In genomic region chr10:52308251-52309031, GRCh38 we compare ENCODE assay signal across 8 cellular contexts. TPM values are rescaled to one million over a fixed set of nuclear protein-coding genes. Genes with fewer than 3 reads are reported as not detected.
A peak's percentile ranks its signal among the peaks of the same experiment; 100 is the strongest.
DNase-seq lines count a peak whose midpoint lies in the region; ATAC-seq, FAIRE-seq and TF ChIP-seq lines count a peak whose summit lies in the region.

No MANE protein-coding gene starts in this region.

- H3K4me2 ChIP-seq in GM12878 (ENCODE audit: control insufficient read depth, insufficient read depth), result 0 out of 2 replicates have a peak overlapping the region, but pooled peaks have one; percentile 22

- no peaks in the 10 kb centered on the region for H4K20me1 ChIP-seq in GM12878 (ENCODE audit: control insufficient read depth, insufficient read depth)

- ATAC-seq in GM18868 (IDR thresholded peaks at IDR 0.05; ENCODE audit: unreplicated experiment) (peak; percentile 87), HG03045 (IDR thresholded peaks at IDR 0.05; ENCODE audit: unreplicated experiment) (peak; percentile 68), GM12878 (peak; percentile 76)

- in situ Hi-C loops in GM12878 (cut with MboI), result no loop called here

- POLR2A ChIA-PET in GM12878 (lab: Charles Lee), result no interaction called here

- SMC1A ChIA-PET in GM12878 (lab: Charles Lee; ENCODE audit: uncharacterized antibody, unreplicated experiment), result interaction anchor here (0.8 to 2.1 kb wide), 2 partner anchors 180 to 258 kb away, joined by 7 read pairs; no protein-coding TSS in a partner anchor

- intact Hi-C loops in GM12878 (cut with micrococcal nuclease; ENCODE audit: unreplicated experiment), result loop anchor here (1.0 to 5.0 kb wide), 3 partner anchors 181 to 419 kb away; no protein-coding TSS in a partner anchor

- H3K27ac ChIP-seq in GM12878 (ENCODE audit: control insufficient read depth, insufficient read depth), result no peak overlapping the region

- no peak for TF ChIP-seq EP300 in GM12878 (IDR thresholded peaks at IDR 0.05; ENCODE audit: borderline replicate concordance in 1 of 2, control insufficient read depth in 1 of 2, low read depth in 2 of 2, low read length in 2 of 2)

- no peaks in the 10 kb centered on the region for H3K79me2 ChIP-seq in GM12878 (ENCODE audit: control insufficient read depth, insufficient read depth, low read length)

- FAIRE-seq in GM12878 (lab: Jason Lieb, UNC), result no peak

- no peak overlapping the region for H3K4me3 ChIP-seq in GM12878

- WGBS in GM12878 (ENCODE audit: insufficient coverage, insufficient replicate concordance, low lambda C conversion rate, missing lambda C conversion rate), result 5% methylated on average over 26 of the region's 40 CpGs

- peak; percentile 36 to 52 (median 49); a peak in 5 of 6 replicates for TF ChIP-seq CTCF in GM12878 (IDR thresholded peaks at IDR 0.05 in 2 of 3, conservative IDR thresholded peaks at IDR 0.05 in 1 of 3; ENCODE audit: control insufficient read depth in 2 of 3, extremely low read depth in 1 of 3, insufficient read depth in 1 of 3, low read depth in 3 of 3, low read length in 3 of 3)

- no peak for TF ChIP-seq POLR2A in GM12878 (IDR thresholded peaks at IDR 0.05; ENCODE audit: low read depth, low read length)

- H3K36me3 ChIP-seq in GM12878 (ENCODE audit: control insufficient read depth in 2 of 2, insufficient read depth in 2 of 2, low read length in 1 of 2), result no peaks in the 10 kb centered on the region

- H3K9me3 ChIP-seq in GM12878 (replicated peaks; ENCODE audit: control insufficient read depth, insufficient read depth, low read length), result no peaks in the 10 kb centered on the region

- DNase-seq in CD1c-positive myeloid dendritic cell (ENCODE audit: extremely low spot score), result peak; percentile 42
- peak; percentile 0 for DNase-seq in NCI-H526 treated with DMSO at 0.1 percent for 48 hours (lab: John Stamatoyannopoulos, UW)
- no peak for DNase-seq in GM12878 (ENCODE audit: low read depth, low spot score)
- peak; percentile 30 for DNase-seq in iPS DF 4.7 (ENCODE audit: extremely low read depth, low spot score)
- DNase-seq in putamen (ENCODE audit: low spot score), result peak; percentile 52
- no peak for DNase-seq in NCI-H2196 (lab: John Stamatoyannopoulos, UW; ENCODE audit: unreplicated experiment)

- no peak overlapping the region for H3K9ac ChIP-seq in GM12878 (ENCODE audit: control insufficient read depth, insufficient read depth, low read length)

- CTCF ChIA-PET in GM12878 (lab: Yijun Ruan, JAX), result interaction anchor here (0.7 to 5.1 kb wide), 8 partner anchors 173 to 1289 kb away, joined by 3 to 61 read pairs (median 6); no protein-coding TSS in a partner anchor

- peak; percentile 70 for TF ChIP-seq RAD21 in GM12878 (IDR thresholded peaks at IDR 0.05; ENCODE audit: insufficient read depth, low read depth, low read length)

- RAD21 ChIA-PET in GM12878 (lab: Charles Lee; ENCODE audit: unreplicated experiment), result interaction anchor here (1.2 to 2.2 kb wide), 2 partner anchors 179 to 259 kb away, joined by 4 to 9 read pairs; no protein-coding TSS in a partner anchor

- H3K27me3 ChIP-seq in GM12878 (replicated peaks in 1 of 2; ENCODE audit: control insufficient read depth in 2 of 2, insufficient read depth in 2 of 2, low read length in 1 of 2), result peaks cover 0 to 5% of the 10 kb centered on the region in 2 experiments; a peak in 3 of 4 replicates

- peak overlapping the region; percentile 16; the same call in 1 of the 2 replicates for H2AFZ ChIP-seq in GM12878 (ENCODE audit: control insufficient read depth, low read depth, low read length)

- H3K4me1 ChIP-seq in GM12878 (ENCODE audit: control insufficient read depth, insufficient read depth, low read length), result no peaks in the 10 kb centered on the region

- BruUV-seq in GM12878 (replicated peaks; lab: Mats Ljungman, UMichigan), result no TSS peak

TF ChIP-seq in GM12878, 131 proteins besides CTCF, POLR2A, EP300 and RAD21:
- TF ChIP-seq, protein P1, sequence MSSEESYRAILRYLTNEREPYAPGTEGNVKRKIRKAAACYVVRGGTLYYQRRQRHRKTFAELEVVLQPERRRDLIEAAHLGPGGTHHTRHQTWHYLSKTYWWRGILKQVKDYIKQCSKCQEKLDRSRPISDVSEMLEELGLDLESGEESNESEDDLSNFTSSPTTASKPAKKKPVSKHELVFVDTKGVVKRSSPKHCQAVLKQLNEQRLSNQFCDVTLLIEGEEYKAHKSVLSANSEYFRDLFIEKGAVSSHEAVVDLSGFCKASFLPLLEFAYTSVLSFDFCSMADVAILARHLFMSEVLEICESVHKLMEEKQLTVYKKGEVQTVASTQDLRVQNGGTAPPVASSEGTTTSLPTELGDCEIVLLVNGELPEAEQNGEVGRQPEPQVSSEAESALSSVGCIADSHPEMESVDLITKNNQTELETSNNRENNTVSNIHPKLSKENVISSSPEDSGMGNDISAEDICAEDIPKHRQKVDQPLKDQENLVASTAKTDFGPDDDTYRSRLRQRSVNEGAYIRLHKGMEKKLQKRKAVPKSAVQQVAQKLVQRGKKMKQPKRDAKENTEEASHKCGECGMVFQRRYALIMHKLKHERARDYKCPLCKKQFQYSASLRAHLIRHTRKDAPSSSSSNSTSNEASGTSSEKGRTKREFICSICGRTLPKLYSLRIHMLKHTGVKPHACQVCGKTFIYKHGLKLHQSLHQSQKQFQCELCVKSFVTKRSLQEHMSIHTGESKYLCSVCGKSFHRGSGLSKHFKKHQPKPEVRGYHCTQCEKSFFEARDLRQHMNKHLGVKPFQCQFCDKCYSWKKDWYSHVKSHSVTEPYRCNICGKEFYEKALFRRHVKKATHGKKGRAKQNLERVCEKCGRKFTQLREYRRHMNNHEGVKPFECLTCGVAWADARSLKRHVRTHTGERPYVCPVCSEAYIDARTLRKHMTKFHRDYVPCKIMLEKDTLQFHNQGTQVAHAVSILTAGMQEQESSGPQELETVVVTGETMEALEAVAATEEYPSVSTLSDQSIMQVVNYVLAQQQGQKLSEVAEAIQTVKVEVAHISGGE (CRISPR knock-in tag; IDR thresholded peaks at IDR 0.05), result no peak
- TF ChIP-seq STAT1 (conservative IDR thresholded peaks at IDR 0.05) (no peak), SUPT20H (IDR thresholded peaks at IDR 0.05; ENCODE audit: borderline replicate concordance, control insufficient read depth, low read depth, low read length) (no peak), SMC3 (IDR thresholded peaks at IDR 0.05; ENCODE audit: borderline replicate concordance, low read length) (peak; percentile 60; the same call in 1 of the 2 replicates)

RNA-seq across cellular contexts. Expression of gene DKK1, which starts 5.6 kb away (rescaled TPM):
- total RNA-seq in GM12878 (2013; cell fraction: nucleolus; rRNA removed), result not detected in 2 replicates
- total RNA-seq in GM12878 (2014; rRNA removed) (not detected in 2 replicates), GM12878 (2014; rRNA removed; fragmentation: Illumina TruSeq; extraction: Trizol) (not detected in 2 replicates), GM12878 (2021) (0.77 TPM in 1 of 2 replicates, not detected in the other)
- not detected for polyA plus RNA-seq in GM12878 (2011; ENCODE audit: low read depth)
- polyA plus RNA-seq in GM12878 (2011; rRNA removed) (not detected in 2 replicates), GM12878 (2014; fragmentation: Illumina TruSeq; extraction: Trizol) (not detected in 2 replicates), GM12878 (2014; fragmentation: Nextera tagmentation; extraction: Ambion mirVana) (not detected), GM12878 (2014; rRNA removed) (not detected in 2 replicates), GM12878 (2016; fragmentation: Nextera tagmentation; extraction: Ambion mirVana) (under 1 TPM; 0.12 to 0.33 TPM)
- polyA plus RNA-seq in GM12878 (2011; cell fraction: cytosol; rRNA removed), result not detected in 2 replicates
- polyA plus RNA-seq in GM12878 (2011; cell fraction: nucleus; rRNA removed), result not detected in 2 replicates
- not detected in 2 replicates for polyA plus RNA-seq in GM12878 (2012)
- not detected in 2 replicates for polyA minus RNA-seq in GM12878 (2011; rRNA and poly(A)+ RNA removed)
- polyA minus RNA-seq in GM12878 (2011; cell fraction: cytosol; rRNA and poly(A)+ RNA removed), result 0.73 TPM in 1 of 2 replicates, not detected in the other
- not detected in 2 replicates for polyA minus RNA-seq in GM12878 (2011; cell fraction: nucleus; rRNA and poly(A)+ RNA removed)

Comparison
In these comparisons a context has a peak if more than half of its experiments do, and no peak if none do; other contexts are left out.
1. DNase-seq: peak in CD1c-positive myeloid dendritic cell (single experiment), NCI-H526 treated with DMSO at 0.1 percent for 48 hours (single experiment), iPS DF 4.7 (single experiment) and putamen (single experiment); none in GM12878 (single experiment) and NCI-H2196 (single experiment).
2. Peak in every context shown above with its lines, with median percentiles within 50 percentile points of each other: ATAC-seq.